Comparison of ENCODE assay signal across 19 cellular contexts in the genomic region with DNA sequence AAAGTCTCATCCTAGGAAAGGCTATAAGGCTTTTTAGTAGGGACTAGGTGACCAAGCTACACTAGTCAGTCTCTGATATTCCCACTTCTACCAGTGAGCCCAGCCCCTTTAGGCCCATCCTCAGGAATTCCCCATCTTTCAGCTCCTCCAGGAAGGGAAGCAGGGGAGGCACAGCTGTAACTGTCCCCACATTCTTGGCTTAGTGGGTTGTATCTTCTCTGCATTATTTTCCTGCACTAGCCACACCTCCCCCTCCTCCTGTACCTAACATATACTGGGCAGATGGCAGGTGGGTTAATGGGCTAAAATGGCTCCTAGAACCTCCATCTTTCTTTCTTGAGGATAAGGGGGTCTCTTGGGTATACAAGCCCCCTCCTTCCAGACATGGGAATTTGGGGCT. TPM values are rescaled to one million over a fixed set of nuclear protein-coding genes. Genes with fewer than 3 reads are reported as not detected.
DNase-seq lines count a peak whose midpoint lies in the region; ATAC-seq and TF ChIP-seq lines count a peak whose summit lies in the region.
"Had no signal": no experiment of that assay in that cellular context is flagged by ENCODE, and none has a peak within 500 bp of the region (broad histone marks: within the 10 kb centered on the region; RNA-seq: fewer than 3 reads in every experiment).

No MANE protein-coding gene starts in this region.

- peaks cover 4% of the 10 kb centered on the region; the same call in 1 of the 2 replicates for H3F3A ChIP-seq in GM23248 (ENCODE audit: insufficient read depth)

- H3K4me1 ChIP-seq in GM23248 (ENCODE audit: insufficient read depth), result peaks cover 12% of the 10 kb centered on the region; the same call in 1 of the 2 replicates
- peaks cover 16% of the 10 kb centered on the region for H3K4me1 ChIP-seq in parathyroid adenoma

- H3K9ac ChIP-seq in GM23248, result no peak overlapping the region
- H3K9ac ChIP-seq in parathyroid adenoma, result no peak overlapping the region
- H3K9ac ChIP-seq: SK-N-SH had no signal

- intact Hi-C loops in head of caudate nucleus (cut with DNase I), result no loop called here

- peaks cover 15% of the 10 kb centered on the region for H3K27me3 ChIP-seq in GM23248 (replicated peaks; ENCODE audit: insufficient read depth)
- no peaks in the 10 kb centered on the region for H3K27me3 ChIP-seq in parathyroid adenoma (ENCODE audit: control insufficient read depth, insufficient read depth, low read length)
- H3K27me3 ChIP-seq: body of pancreas had no signal

- in situ Hi-C loops in GM23248 (cut with MboI), result no loop called here

- no peak overlapping the region for H3K4me3 ChIP-seq in GM23248
- peak overlapping the region; percentile 69 for H3K4me3 ChIP-seq in coronary artery
- H3K4me3 ChIP-seq in parathyroid adenoma (ENCODE audit: low read depth, low read length), result no peak overlapping the region
- H3K4me3 ChIP-seq: body of pancreas had no signal

- peak overlapping the region; percentile 73 for H3K4me2 ChIP-seq in GM23248 (ENCODE audit: unreplicated experiment)
- H3K4me2 ChIP-seq in parathyroid adenoma (ENCODE audit: low read length), result no peak overlapping the region
- H3K4me2 ChIP-seq: SK-N-SH had no signal

- TF ChIP-seq CTCF in coronary artery (IDR thresholded peaks at IDR 0.05) (no peak), parathyroid adenoma (IDR thresholded peaks at IDR 0.05) (no peak)

- DNase-seq in GM23248 (no peak), NCI-H82 treated with DMSO at 0.1 percent for 48 hours (lab: John Stamatoyannopoulos, UW; ENCODE audit: unreplicated experiment) (peak; percentile 69), coronary artery (ENCODE audit: low spot score) (no peak), NCI-H146 treated with DMSO at 0.1 percent for 48 hours (lab: John Stamatoyannopoulos, UW; ENCODE audit: unreplicated experiment) (no peak), head of caudate nucleus (no peak), kidney glomerular epithelial cell (lab: John Stamatoyannopoulos, UW) (no peak)
- DNase-seq: activated CD4-positive, alpha-beta memory T cell treated with anti-CD3 and anti-CD28 coated beads, Interleukin-2, amount 10 ng/mL, durations not matched to agents 7 days and 5 days; activated T-cell treated with anti-CD3 and anti-CD28 coated beads, Interleukin-2, amount 50 U/mL, for 4 hours; KBM-7; NCI-H187 treated with DMSO at 0.1 percent for 48 hours; NK-92 treated with Interleukin-12 subunit alpha and Interleukin-12 subunit beta, amount 100 ng/mL, for 24 hours; stimulated activated CD4-positive, alpha-beta T cell treated with anti-CD3 and anti-CD28 coated beads, Interleukin-4, amount 100 ng/mL, for 24 hours; stomach had no signal

- ATAC-seq in GM21619 (IDR thresholded peaks at IDR 0.05; ENCODE audit: unreplicated experiment), result no peak
- ATAC-seq: activated naive CD4-positive, alpha-beta T cell treated with anti-CD3 and anti-CD28 coated beads, Interleukin-2, amount 50 U/mL, for 72 hours; activated T-cell treated with anti-CD3 and anti-CD28 coated beads, Interleukin-2, amount 50 U/mL, for 4 hours; body of pancreas had no signal

- H3K79me2 ChIP-seq in GM23248 (ENCODE audit: insufficient read depth), result peaks cover 13% of the 10 kb centered on the region
- no peaks in the 10 kb centered on the region for H3K79me2 ChIP-seq in parathyroid adenoma

- H3K9me2 ChIP-seq in GM23248 (ENCODE audit: insufficient read depth), result no peaks in the 10 kb centered on the region
- H3K9me2 ChIP-seq: SK-N-SH had no signal

- H3K36me3 ChIP-seq in GM23248 (ENCODE audit: low read depth) (no peaks in the 10 kb centered on the region), parathyroid adenoma (ENCODE audit: control insufficient read depth, insufficient read depth, low read length) (no peaks in the 10 kb centered on the region)

- no peak overlapping the region for H3K27ac ChIP-seq in GM23248
- no peak overlapping the region for H3K27ac ChIP-seq in coronary artery
- H3K27ac ChIP-seq in parathyroid adenoma, result no peak overlapping the region
- H3K27ac ChIP-seq: body of pancreas, upper lobe of right lung had no signal

- no peaks in the 10 kb centered on the region for H4K20me1 ChIP-seq in GM23248 (ENCODE audit: insufficient read depth)

- H3K9me3 ChIP-seq in GM23248 (ENCODE audit: low read depth) (no peaks in the 10 kb centered on the region), parathyroid adenoma (ENCODE audit: control insufficient read depth, low read length) (no peaks in the 10 kb centered on the region)
- H3K9me3 ChIP-seq: body of pancreas, SK-N-SH, stomach, upper lobe of right lung had no signal

- no peak overlapping the region for H2AFZ ChIP-seq in GM23248
- peak overlapping the region; percentile 6 for H2AFZ ChIP-seq in parathyroid adenoma

RNA-seq across cellular contexts. Expression of gene CYP27B1, which starts 0.4 kb away (rescaled TPM):
- total RNA-seq in GM23248 (2014; rRNA removed; shearing (Covaris generic)), result 0.86 and 1.0 TPM in 2 replicates
- 0.42 and 0.78 TPM in 2 replicates for polyA plus RNA-seq in GM23248 (2016; fragmentation: Nextera tagmentation; extraction: Ambion mirVana)

RNA-seq across cellular contexts. Expression of gene METTL1, which starts 4.6 kb away (rescaled TPM):
- total RNA-seq in GM23248 (2014; rRNA removed; shearing (Covaris generic)), result 3.7 and 7.3 TPM in 2 replicates
- 29.8 and 33.2 TPM in 2 replicates for polyA plus RNA-seq in GM23248 (2016; fragmentation: Nextera tagmentation; extraction: Ambion mirVana)

RNA-seq across cellular contexts. Expression of gene EEF1AKMT3, which starts 5.1 kb away (rescaled TPM):
- total RNA-seq in GM23248 (2014; rRNA removed; shearing (Covaris generic)), result 7.0 and 12.4 TPM in 2 replicates
- 15.0 and 15.7 TPM in 2 replicates for polyA plus RNA-seq in GM23248 (2016; fragmentation: Nextera tagmentation; extraction: Ambion mirVana)

RNA-seq across cellular contexts. Expression of gene MARCHF9, which starts 12.4 kb away (rescaled TPM):
- 0.97 and 1.4 TPM in 2 replicates for total RNA-seq in GM23248 (2014; rRNA removed; shearing (Covaris generic))
- polyA plus RNA-seq in GM23248 (2016; fragmentation: Nextera tagmentation; extraction: Ambion mirVana), result 0.18 TPM in 1 of 2 replicates, not detected in the other

RNA-seq across cellular contexts. Expression of gene CDK4, which starts 15.2 kb away (rescaled TPM):
- total RNA-seq in GM23248 (2014; rRNA removed; shearing (Covaris generic)), result 133 and 152 TPM in 2 replicates
- polyA plus RNA-seq in GM23248 (2016; fragmentation: Nextera tagmentation; extraction: Ambion mirVana), result 123 and 137 TPM in 2 replicates
